Comparison of ENCODE assay signal across 8 cellular contexts in the genomic region with DNA sequence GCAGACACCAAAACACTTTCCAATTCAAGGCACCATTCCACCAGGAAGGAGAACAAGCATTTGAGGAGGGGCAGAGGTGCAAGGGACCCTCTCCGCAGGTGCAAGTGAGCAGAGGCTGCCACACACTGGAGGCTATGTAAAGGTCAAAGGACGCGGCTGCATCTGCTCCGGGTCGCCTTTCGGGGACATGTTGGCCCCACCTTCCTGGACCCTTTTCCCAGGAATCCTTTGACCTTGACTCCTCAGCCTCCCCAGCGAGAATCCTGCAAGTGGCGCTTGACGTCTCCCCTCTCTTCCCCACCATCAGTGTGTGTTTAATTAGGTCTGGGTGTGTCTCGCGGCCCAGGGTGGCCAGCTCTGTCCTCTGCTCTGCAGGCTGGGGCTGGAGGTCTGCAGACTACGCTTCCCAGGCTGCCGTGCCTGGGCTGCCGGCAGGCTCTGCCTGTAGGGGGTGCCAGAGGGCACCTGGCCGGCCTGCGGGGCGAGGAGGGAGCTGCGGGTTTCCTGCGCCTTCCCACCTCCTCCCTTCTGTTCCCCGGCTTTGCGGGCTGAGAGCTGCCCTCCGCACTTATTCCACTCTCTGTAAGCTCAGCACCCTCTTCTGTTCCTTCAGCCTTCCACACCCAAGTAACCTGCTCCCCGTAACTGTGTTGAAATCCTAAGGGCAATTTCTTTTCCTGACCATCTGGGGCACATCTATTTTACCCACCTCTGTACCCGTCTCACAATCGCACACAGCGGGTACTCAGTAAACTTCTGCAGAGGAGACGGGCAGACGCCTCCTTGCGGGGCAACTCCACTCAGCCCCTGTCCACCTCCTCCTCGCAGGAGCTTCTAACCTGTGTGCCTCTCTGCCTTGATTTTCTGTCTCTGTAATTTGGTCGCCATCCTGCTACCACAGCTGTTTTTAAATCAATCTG.
DNase-seq lines count a peak whose midpoint lies in the region; ATAC-seq and TF ChIP-seq lines count a peak whose summit lies in the region.

No MANE protein-coding gene starts in this region.

- no peaks in the 10 kb centered on the region for H4K20me1 ChIP-seq in MM.1S (ENCODE audit: insufficient read depth, low read length)

- peak; percentile 87 for TF ChIP-seq CTCF in MM.1S (IDR thresholded peaks at IDR 0.05; ENCODE audit: low read length)
- TF ChIP-seq CTCF in choroid plexus epithelial cell (conservative IDR thresholded peaks at IDR 0.05; ENCODE audit: low read depth, low read length): peak; percentile 93
- peak; percentile 78 to 88 for TF ChIP-seq CTCF in left lung (IDR thresholded peaks at IDR 0.05)

- H3K27ac ChIP-seq in MM.1S (ENCODE audit: low read length) (no peak overlapping the region), left lung (no peak overlapping the region)

- peak overlapping the region; percentile 7; the same call in 1 of the 2 replicates for H2AFZ ChIP-seq in MM.1S (ENCODE audit: low read length)

- intact Hi-C loops in left lung (cut with DNase I): no loop called here

- ATAC-seq in GM19025 (IDR thresholded peaks at IDR 0.05; ENCODE audit: low read depth, unreplicated experiment): peak; percentile 37
- peak; percentile 96 for ATAC-seq in left lung
- ATAC-seq in stimulated activated memory B cell treated with anti-CD40 and anti-IgM and Interleukin-4, amounts not matched to agents 10 μg/mL and 1 μg/mL and 100 μg/mL, for 72 hours: no peak

- H3K27me3 ChIP-seq in MM.1S (replicated peaks; ENCODE audit: insufficient read depth, low read length): no peaks in the 10 kb centered on the region
- peaks cover 0 to 26% of the 10 kb centered on the region in 2 donors for H3K27me3 ChIP-seq in left lung

- no peaks in the 10 kb centered on the region for H3K36me3 Mint-ChIP-seq in stimulated activated memory B cell treated with anti-CD40 and anti-IgM and Interleukin-4, amounts not matched to agents 10 μg/mL and 1 μg/mL and 100 μg/mL, for 72 hours

- no peaks in the 10 kb centered on the region for H3K9me2 ChIP-seq in MM.1S (replicated peaks; ENCODE audit: insufficient read depth, low read length)

- H3K9me3 Mint-ChIP-seq in stimulated activated memory B cell treated with anti-CD40 and anti-IgM and Interleukin-4, amounts not matched to agents 10 μg/mL and 1 μg/mL and 100 μg/mL, for 72 hours: no peaks in the 10 kb centered on the region

- no peaks in the 10 kb centered on the region for H3K36me3 ChIP-seq in MM.1S (replicated peaks; ENCODE audit: insufficient read depth, low read length)
- no peaks in the 10 kb centered on the region for H3K36me3 ChIP-seq in left lung

- H3K4me1 ChIP-seq in MM.1S (ENCODE audit: low read length): no peaks in the 10 kb centered on the region
- H3K4me1 ChIP-seq in left lung: peaks cover 0 to 6% of the 10 kb centered on the region in 2 donors

- H3K9me3 ChIP-seq in MM.1S (replicated peaks; ENCODE audit: insufficient read depth, low read length) (no peaks in the 10 kb centered on the region), left lung (no peaks in the 10 kb centered on the region)

- H3K27me3 Mint-ChIP-seq in stimulated activated memory B cell treated with anti-CD40 and anti-IgM and Interleukin-4, amounts not matched to agents 10 μg/mL and 1 μg/mL and 100 μg/mL, for 72 hours: peaks cover 68% of the 10 kb centered on the region

- H3F3A ChIP-seq in MM.1S (ENCODE audit: insufficient read depth, low read length): no peaks in the 10 kb centered on the region

- no peak overlapping the region for H3K27ac Mint-ChIP-seq in stimulated activated memory B cell treated with anti-CD40 and anti-IgM and Interleukin-4, amounts not matched to agents 10 μg/mL and 1 μg/mL and 100 μg/mL, for 72 hours

- H3K4me3 ChIP-seq in MM.1S (ENCODE audit: low read length) (no peak overlapping the region), choroid plexus epithelial cell (ENCODE audit: low read depth, low read length) (peak overlapping the region; percentile 15), left lung (no peak overlapping the region)

- no peak overlapping the region for H3K4me3 Mint-ChIP-seq in stimulated activated memory B cell treated with anti-CD40 and anti-IgM and Interleukin-4, amounts not matched to agents 10 μg/mL and 1 μg/mL and 100 μg/mL, for 72 hours

- peak; percentile 49 for DNase-seq in Ammon's horn (ENCODE audit: low spot score)
- DNase-seq in MM.1S: peak; percentile 34
- peak; percentile 62 for DNase-seq in activated CD4-positive, CD25-positive, alpha-beta regulatory T cell treated with anti-CD3 and anti-CD28 coated beads, Interleukin-2, amount 50 U/mL, for 72 hours
- peak; percentile 63 for DNase-seq in choroid plexus epithelial cell (ENCODE audit: low read depth)
- DNase-seq in left lung: peak in 1 of 2 donors; percentile 86
- peak; percentile 19 for DNase-seq in stimulated activated CD8-positive, alpha-beta memory T cell treated with anti-CD3 and anti-CD28 coated beads, Interleukin-12 subunit alpha, Interleukin-12 subunit beta, amount 100 ng/mL, for 4 hours (ENCODE audit: low read depth)

- H3K4me1 Mint-ChIP-seq in stimulated activated memory B cell treated with anti-CD40 and anti-IgM and Interleukin-4, amounts not matched to agents 10 μg/mL and 1 μg/mL and 100 μg/mL, for 72 hours: peaks cover 17% of the 10 kb centered on the region

- H3K9ac ChIP-seq in MM.1S (ENCODE audit: low read length): no peak overlapping the region

- H3K4me2 ChIP-seq in MM.1S (ENCODE audit: low read depth, low read length): peak overlapping the region; percentile 55

- H3K79me2 ChIP-seq in MM.1S (ENCODE audit: low read length): no peaks in the 10 kb centered on the region
